ENCODE assay signal across 8 cellular contexts in genomic region chr7:39951943-39952194, GRCh38. TPM values are rescaled to one million over a fixed set of nuclear protein-coding genes. Genes with fewer than 3 reads are reported as not detected.
DNase-seq lines count a peak whose midpoint lies in the region; ATAC-seq, FAIRE-seq and TF ChIP-seq lines count a peak whose summit lies in the region.
"Had no signal": no experiment of that assay in that cellular context is flagged by ENCODE, and none has a peak within 500 bp of the region (broad histone marks: within the 10 kb centered on the region; RNA-seq: fewer than 3 reads in every experiment).

No MANE protein-coding gene starts in this region.

- H3K4me1 ChIP-seq in IMR-90 (ENCODE audit: control insufficient read depth, insufficient read depth, low read length) (peaks cover 7% of the 10 kb centered on the region), keratinocyte (ENCODE audit: control insufficient read depth, extremely low read depth, insufficient read depth, low read length) (peaks cover 6% of the 10 kb centered on the region), subcutaneous abdominal adipose tissue (ENCODE audit: control insufficient read depth in 5 of 5, insufficient read depth in 5 of 5, low read length in 5 of 5) (peaks cover 2 to 53% (median 47%) of the 10 kb centered on the region in 5 donors)

- no peak overlapping the region for H2BK20ac ChIP-seq in IMR-90 (ENCODE audit: low read depth, low read length)

- WGBS in IMR-90 (ENCODE audit: extremely low coverage in 2 of 2, insufficient read length in 1 of 2), 2 experiments, result 0% methylated on average over 10 of the region's 10 CpGs; no CpG with 5 or more reads in 1 of the 2 experiments

- in situ Hi-C loops in IMR-90 (cut with MboI; ENCODE audit: low sequenced_read_pairs), result loop anchor here (5.0 kb wide), 1 partner anchor 50 kb away; no protein-coding TSS in a partner anchor

- H3K27ac Mint-ChIP-seq in activated naive CD8-positive, alpha-beta T cell treated with anti-CD3 and anti-CD28 coated beads, Interleukin-2, amount 50 U/mL, for 24 hours, result peak overlapping the region; percentile 95

- H3K9me3 ChIP-seq in IMR-90 (ENCODE audit: control insufficient read depth, insufficient read depth, low read length), result no peaks in the 10 kb centered on the region
- H3K9me3 ChIP-seq in keratinocyte (ENCODE audit: control insufficient read depth, low read depth, low read length), result no peaks in the 10 kb centered on the region
- H3K9me3 ChIP-seq in subcutaneous abdominal adipose tissue (ENCODE audit: control insufficient read depth in 5 of 5, low read length in 5 of 5), result no peaks in the 10 kb centered on the region

- TF ChIP-seq CTCF in IMR-90 (conservative IDR thresholded peaks at IDR 0.05; ENCODE audit: low read depth, low read length), result no peak
- TF ChIP-seq CTCF in keratinocyte (optimal IDR thresholded peaks at IDR 0.05 in 1 of 3, IDR thresholded peaks at IDR 0.05 in 1 of 3, conservative IDR thresholded peaks at IDR 0.05 in 1 of 3; ENCODE audit: extremely low read depth in 1 of 3, insufficient read depth in 2 of 3, low read length in 3 of 3), result no peak

- peak overlapping the region; percentile 100 for H3K4me3 Mint-ChIP-seq in activated naive CD8-positive, alpha-beta T cell treated with anti-CD3 and anti-CD28 coated beads, Interleukin-2, amount 50 U/mL, for 24 hours

- H3K9me3 Mint-ChIP-seq in activated naive CD8-positive, alpha-beta T cell treated with anti-CD3 and anti-CD28 coated beads, Interleukin-2, amount 50 U/mL, for 24 hours, result no peaks in the 10 kb centered on the region

- H3K27me3 Mint-ChIP-seq in activated naive CD8-positive, alpha-beta T cell treated with anti-CD3 and anti-CD28 coated beads, Interleukin-2, amount 50 U/mL, for 24 hours, result no peaks in the 10 kb centered on the region

- ATAC-seq in IMR-90 (ENCODE audit: low read depth) (no peak), GM18520 (IDR thresholded peaks at IDR 0.05; ENCODE audit: unreplicated experiment) (no peak)
- ATAC-seq in activated naive CD8-positive, alpha-beta T cell treated with anti-CD3 and anti-CD28 coated beads, Interleukin-2, amount 50 U/mL, for 24 hours, result no peak

- H3K36me3 ChIP-seq in IMR-90 (ENCODE audit: control insufficient read depth, insufficient read depth, low read length) (peaks cover 3% of the 10 kb centered on the region; the same call in 1 of the 2 replicates), keratinocyte (ENCODE audit: control insufficient read depth in 2 of 2, extremely low read depth in 1 of 2, insufficient read depth in 2 of 2, low read length in 2 of 2) (no peaks in the 10 kb centered on the region), subcutaneous abdominal adipose tissue (ENCODE audit: control insufficient read depth in 5 of 5, insufficient read depth in 5 of 5, low read length in 5 of 5) (no peaks in the 10 kb centered on the region)

- FAIRE-seq in keratinocyte (lab: Jason Lieb, UNC), result no peak
- FAIRE-seq: colon had no signal

- H2BK15ac ChIP-seq in IMR-90 (ENCODE audit: low read depth, low read length), result no peak overlapping the region

- peak overlapping the region; percentile 97 for H2BK5ac ChIP-seq in IMR-90 (ENCODE audit: low read depth, low read length, poor library complexity, severe bottlenecking)

- H3K9ac ChIP-seq in IMR-90 (ENCODE audit: low read depth, low read length), result peak overlapping the region; percentile 99
- H3K9ac ChIP-seq in keratinocyte (ENCODE audit: control insufficient read depth, extremely low read depth, insufficient read depth, low read length), result peak overlapping the region; percentile 95
- H3K9ac ChIP-seq in subcutaneous abdominal adipose tissue (ENCODE audit: low read length in 5 of 5), result peak overlapping the region; percentile 85 to 98 (median 97)

- peak overlapping the region; percentile 97 for H2AFZ ChIP-seq in IMR-90 (replicated peaks; ENCODE audit: low read length, poor library complexity)
- no peak overlapping the region for H2AFZ ChIP-seq in keratinocyte (ENCODE audit: control insufficient read depth, low read length)

- H3K18ac ChIP-seq in IMR-90 (ENCODE audit: low read depth, low read length), result peak overlapping the region; percentile 47

- H4K8ac ChIP-seq in IMR-90 (ENCODE audit: low read depth in 2 of 2, low read length in 2 of 2), result peak overlapping the region in 1 of 2 experiments; percentile 40; a peak in 1 of 4 replicates

- H4K5ac ChIP-seq in IMR-90 (ENCODE audit: low read depth, low read length), result peak overlapping the region; percentile 66; the same call in 1 of the 2 replicates

- H3K27ac ChIP-seq in IMR-90 (ENCODE audit: insufficient read depth, low read length), result peak overlapping the region; percentile 91
- H3K27ac ChIP-seq in keratinocyte (ENCODE audit: control insufficient read depth, insufficient read depth, low read length), result peak overlapping the region; percentile 97
- peak overlapping the region; percentile 94 for H3K27ac ChIP-seq in subcutaneous abdominal adipose tissue (ENCODE audit: low read depth, low read length)

- H3K4me1 Mint-ChIP-seq in activated naive CD8-positive, alpha-beta T cell treated with anti-CD3 and anti-CD28 coated beads, Interleukin-2, amount 50 U/mL, for 24 hours, result peaks cover 61% of the 10 kb centered on the region

- TF ChIP-seq RAD21 in IMR-90 (IDR thresholded peaks at IDR 0.05; ENCODE audit: low read length), result no peak

- TF ChIP-seq POLR2A in IMR-90 (IDR thresholded peaks at IDR 0.05; ENCODE audit: low read depth, low read length), result no peak

- peak overlapping the region; percentile 51 for H3K4ac ChIP-seq in IMR-90 (ENCODE audit: low read depth, low read length)

- peaks cover 52% of the 10 kb centered on the region for H4K20me1 ChIP-seq in IMR-90 (ENCODE audit: insufficient read depth, low read length)
- H4K20me1 ChIP-seq in keratinocyte (ENCODE audit: control insufficient read depth, extremely low read depth, insufficient read depth, low read length), result peaks cover 3% of the 10 kb centered on the region

- intact Hi-C loops in IMR-90 (cut with micrococcal nuclease), result loop anchor here (1.0 to 5.0 kb wide), 3 partner anchors 40 to 182 kb away; partner anchors contain the start of gene MPLKIP

- CTCF ChIA-PET in IMR-90 (lab: Yijun Ruan, JAX), result interaction anchor here (0.6 to 2.4 kb wide), 3 partner anchors 99 to 183 kb away, joined by 3 to 8 read pairs (median 3); no protein-coding TSS in a partner anchor

- H3K23ac ChIP-seq in IMR-90 (ENCODE audit: low read depth, low read length), result peak overlapping the region; percentile 92; the same call in 1 of the 2 replicates

- H3K27me3 ChIP-seq in IMR-90 (ENCODE audit: control insufficient read depth, insufficient read depth, low read length), result no peaks in the 10 kb centered on the region
- no peaks in the 10 kb centered on the region for H3K27me3 ChIP-seq in keratinocyte (ENCODE audit: control insufficient read depth, extremely low read depth, insufficient read depth, low read length)
- no peaks in the 10 kb centered on the region for H3K27me3 ChIP-seq in subcutaneous abdominal adipose tissue (ENCODE audit: control insufficient read depth in 5 of 5, insufficient read depth in 4 of 5, low read length in 5 of 5)

- H2AK9ac ChIP-seq in IMR-90 (replicated peaks; ENCODE audit: low read depth, low read length, poor library complexity), result peak overlapping the region; percentile 56

- peak overlapping the region; percentile 90 for H3K14ac ChIP-seq in IMR-90 (replicated peaks; ENCODE audit: low read depth, low read length)

- H3K79me2 ChIP-seq in keratinocyte (ENCODE audit: control insufficient read depth, insufficient read depth, low read length), result peaks cover 66% of the 10 kb centered on the region

- POLR2A ChIA-PET in IMR-90 (lab: Charles Lee; ENCODE audit: unreplicated experiment), result no interaction called here

- H3K36me3 Mint-ChIP-seq in activated naive CD8-positive, alpha-beta T cell treated with anti-CD3 and anti-CD28 coated beads, Interleukin-2, amount 50 U/mL, for 24 hours (ENCODE audit: low read depth), result peaks cover 23% of the 10 kb centered on the region

- no TSS peak for BruUV-seq in IMR-90 (replicated peaks; lab: Mats Ljungman, UMichigan)

- peak overlapping the region; percentile 99 for H3K4me2 ChIP-seq in IMR-90 (ENCODE audit: low read depth, low read length)
- peak overlapping the region; percentile 79 for H3K4me2 ChIP-seq in keratinocyte (ENCODE audit: control insufficient read depth, extremely low read depth, insufficient read depth, low read depth, low read length)

- H4K91ac ChIP-seq in IMR-90 (ENCODE audit: insufficient read depth, low read depth, low read length), result peak overlapping the region; percentile 23; the same call in 1 of the 2 replicates

- H2BK120ac ChIP-seq in IMR-90 (ENCODE audit: low read depth, low read length), result peak overlapping the region; percentile 2; the same call in 1 of the 2 replicates

- H3K9me1 ChIP-seq in IMR-90 (ENCODE audit: insufficient read depth, low read length) (peaks cover 4% of the 10 kb centered on the region; the same call in 1 of the 2 replicates), keratinocyte (ENCODE audit: control insufficient read depth, extremely low read depth, insufficient read depth, low read length) (no peaks in the 10 kb centered on the region)

- peak overlapping the region; percentile 90 for H3K4me3 ChIP-seq in IMR-90 (ENCODE audit: insufficient read depth, low read depth, low read length)
- H3K4me3 ChIP-seq in keratinocyte (ENCODE audit: control insufficient read depth in 2 of 3, extremely low read depth in 1 of 3, insufficient read depth in 2 of 3, low read depth in 1 of 3, low read length in 3 of 3), result peak overlapping the region; percentile 92 to 96 (median 94)
- H3K4me3 ChIP-seq in subcutaneous abdominal adipose tissue (ENCODE audit: low read depth in 1 of 5, low read length in 5 of 5), result peak overlapping the region; percentile 80 to 96 (median 93)

- peak overlapping the region; percentile 67 for H3K56ac ChIP-seq in IMR-90 (ENCODE audit: extremely low read depth, insufficient read depth, low read length)

- DNase-seq in IMR-90, result no peak
- DNase-seq in activated naive CD8-positive, alpha-beta T cell treated with anti-CD3 and anti-CD28 coated beads, Interleukin-2, amount 50 U/mL, for 24 hours, result no peak
- DNase-seq in keratinocyte (ENCODE audit: low read depth, low spot score), result no peak
- no peak for DNase-seq in stimulated activated naive CD4-positive, alpha-beta T cell treated with Interleukin-2 at 50 U/mL for 16 hours (lab: John Stamatoyannopoulos, UW)
- DNase-seq in LoVo (ENCODE audit: low spot score), result no peak

- dilution Hi-C loops in IMR-90 (cut with HindIII; ENCODE audit: low sequenced_read_pairs, unreplicated experiment), result no loop called here
- dilution Hi-C loops in keratinocyte (cut with MboI; ENCODE audit: extremely low pct_ligation_motif_present, low sequenced_read_pairs), result no loop called here

- peak overlapping the region; percentile 7; the same call in 1 of the 2 replicates for H2AK5ac ChIP-seq in IMR-90 (ENCODE audit: low read depth, low read length)

- peaks cover 2 to 37% of the 10 kb centered on the region in 2 experiments; a peak in 2 of 4 replicates for H3K79me1 ChIP-seq in IMR-90 (ENCODE audit: low read depth in 1 of 2, low read length in 2 of 2)

RNA-seq across cellular contexts. Expression of gene CDK13, which starts 1.8 kb away (rescaled TPM):
- total RNA-seq in IMR-90 (2012; rRNA removed), result 50.4 and 55.0 TPM in 2 replicates
- polyA plus RNA-seq in IMR-90 (2012; rRNA removed) (18.7 and 20.1 TPM in 2 replicates), keratinocyte (22.0 to 30.7 TPM (median 25.4 TPM) in 3 replicates)
- polyA plus RNA-seq in IMR-90 (2012; cell fraction: cytosol; rRNA removed), result 9.2 and 9.5 TPM in 2 replicates
- 25.7 and 67.4 TPM in 2 replicates for polyA plus RNA-seq in IMR-90 (2012; cell fraction: nucleus; rRNA removed; ENCODE audit: low replicate concordance)
- polyA plus RNA-seq in keratinocyte (2011; ENCODE audit: low read depth), result 28.9 TPM
- polyA plus RNA-seq in keratinocyte (2011; cell fraction: cytosol; rRNA removed), result 11.7 and 23.7 TPM in 2 replicates
- 49.2 and 52.8 TPM in 2 replicates for polyA plus RNA-seq in keratinocyte (2011; cell fraction: nucleus; rRNA removed)
- polyA plus RNA-seq in keratinocyte (2012; ENCODE audit: low replicate concordance), result 20.8 and 23.7 TPM in 2 replicates
- 27.6 to 74.1 TPM (median 50.2 TPM) in 3 replicates for polyA minus RNA-seq in keratinocyte
- 19.4 TPM for polyA minus RNA-seq in keratinocyte (2011; cell fraction: cytosol; rRNA and poly(A)+ RNA removed)
- 42.1 and 77.6 TPM in 2 replicates for polyA minus RNA-seq in keratinocyte (2011; cell fraction: nucleus; rRNA and poly(A)+ RNA removed)
